ENCODE assay signal across 15 cellular contexts in the genomic region with DNA sequence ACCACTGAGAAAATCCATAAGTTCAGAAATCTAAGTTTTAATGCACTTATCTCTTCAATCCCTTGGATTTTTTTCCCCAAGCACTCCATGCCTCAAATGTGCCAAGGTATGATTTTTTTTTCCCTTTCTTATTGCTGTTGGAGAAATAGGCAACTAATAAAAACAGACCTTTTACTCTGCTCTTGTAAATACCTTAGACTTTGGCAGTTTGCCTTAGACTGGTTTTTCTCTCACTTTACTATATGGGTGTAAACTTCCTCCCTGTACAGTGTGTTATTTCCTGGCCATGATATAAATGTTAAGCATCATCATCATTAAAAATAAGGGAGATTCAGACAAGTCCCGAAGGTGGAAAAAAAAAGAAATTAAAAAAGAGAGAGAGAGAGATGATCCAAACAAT.
A peak's percentile ranks its signal among the peaks of the same experiment; 100 is the strongest.
DNase-seq lines count a peak whose midpoint lies in the region; ATAC-seq and TF ChIP-seq lines count a peak whose summit lies in the region.
"Had no signal": no experiment of that assay in that cellular context is flagged by ENCODE, and none has a peak within 500 bp of the region (broad histone marks: within the 10 kb centered on the region; RNA-seq: fewer than 3 reads in every experiment).

No MANE protein-coding gene starts in this region.

- TF ChIP-seq POLR2A in erythroblast (IDR thresholded peaks at IDR 0.05; ENCODE audit: low read length) = no peak

- H3K4me3 Mint-ChIP-seq in CD4-positive, alpha-beta T cell = peak overlapping the region; percentile 34
- H3K4me3 Mint-ChIP-seq in IgD-negative memory B cell = peak overlapping the region; percentile 35 to 83 (median 56)
- H3K4me3 Mint-ChIP-seq in naive thymus-derived CD4-positive, alpha-beta T cell = peak overlapping the region in 9 of 10 donors; percentile 52 to 82 (median 65)

- no peak overlapping the region for H3K27ac ChIP-seq in CD4-positive, alpha-beta T cell (ENCODE audit: low read depth, low read length)
- H3K27ac ChIP-seq in naive thymus-derived CD4-positive, alpha-beta T cell (ENCODE audit: low read depth, low read length) = peak overlapping the region; percentile 34
- H3K27ac ChIP-seq: C4-2B, esophagus muscularis mucosa, psoas muscle, thoracic aorta had no signal

- no peaks in the 10 kb centered on the region for H3K27me3 ChIP-seq in CD4-positive, alpha-beta T cell (ENCODE audit: control insufficient read depth, insufficient read depth, low read length)
- H3K27me3 ChIP-seq in naive thymus-derived CD4-positive, alpha-beta T cell (ENCODE audit: control insufficient read depth in 2 of 2, insufficient read depth in 2 of 2, low read length in 2 of 2) = no peaks in the 10 kb centered on the region
- H3K27me3 ChIP-seq: esophagus muscularis mucosa, Peyer's patch had no signal

- H3K9me3 Mint-ChIP-seq in CD4-positive, alpha-beta T cell = no peaks in the 10 kb centered on the region
- H3K9me3 Mint-ChIP-seq in IgD-negative memory B cell = no peaks in the 10 kb centered on the region
- peaks cover 0 to 3% of the 10 kb centered on the region in 2 donors for H3K9me3 Mint-ChIP-seq in activated naive CD4-positive, alpha-beta T cell treated with anti-CD3 and anti-CD28 coated beads, Interleukin-2, amount 50 U/mL, for 72 hours
- no peaks in the 10 kb centered on the region for H3K9me3 Mint-ChIP-seq in naive thymus-derived CD4-positive, alpha-beta T cell

- H3K9me3 ChIP-seq in CD4-positive, alpha-beta T cell (ENCODE audit: control insufficient read depth, low read length) = no peaks in the 10 kb centered on the region
- no peaks in the 10 kb centered on the region for H3K9me3 ChIP-seq in naive thymus-derived CD4-positive, alpha-beta T cell (ENCODE audit: control insufficient read depth in 2 of 3, low read length in 3 of 3)
- H3K9me3 ChIP-seq: esophagus muscularis mucosa, Peyer's patch, psoas muscle, thoracic aorta had no signal

- peaks cover 83% of the 10 kb centered on the region for H3K4me1 Mint-ChIP-seq in CD4-positive, alpha-beta T cell (ENCODE audit: low read depth)
- peaks cover 39 to 56% (median 46%) of the 10 kb centered on the region in 3 donors for H3K4me1 Mint-ChIP-seq in IgD-negative memory B cell
- peaks cover 50 to 93% (median 82%) of the 10 kb centered on the region in 7 donors for H3K4me1 Mint-ChIP-seq in naive thymus-derived CD4-positive, alpha-beta T cell

- POLR2A ChIA-PET in CD4-positive, alpha-beta T cell (lab: Charles Lee) = interaction anchor here (1.0 to 2.0 kb wide), 8 partner anchors 22 to 90 kb away, joined by 3 to 10 read pairs (median 3); a partner anchor contains a TSS
- POLR2A ChIA-PET in naive thymus-derived CD4-positive, alpha-beta T cell (lab: Charles Lee) = interaction anchor here (0.6 to 2.5 kb wide), 10 partner anchors 11 to 90 kb away, joined by 3 to 8 read pairs (median 4); no protein-coding TSS in a partner anchor

- peaks cover 69% of the 10 kb centered on the region for H3K36me3 Mint-ChIP-seq in CD4-positive, alpha-beta T cell (ENCODE audit: low read depth)
- H3K36me3 Mint-ChIP-seq in IgD-negative memory B cell = peaks cover 3% of the 10 kb centered on the region
- H3K36me3 Mint-ChIP-seq in activated naive CD4-positive, alpha-beta T cell treated with anti-CD3 and anti-CD28 coated beads, Interleukin-2, amount 50 U/mL, for 72 hours = peaks cover 41 to 52% of the 10 kb centered on the region in 2 donors
- H3K36me3 Mint-ChIP-seq in naive thymus-derived CD4-positive, alpha-beta T cell = peaks cover 5 to 51% (median 35%) of the 10 kb centered on the region in 5 donors

- peaks cover 45 to 67% of the 10 kb centered on the region in 2 donors for H3K4me1 ChIP-seq in naive thymus-derived CD4-positive, alpha-beta T cell (ENCODE audit: control insufficient read depth in 2 of 2, insufficient read depth in 2 of 2, low read length in 2 of 2)
- H3K4me1 ChIP-seq: Peyer's patch had no signal

- CTCF ChIA-PET in CD4-positive, alpha-beta T cell (lab: Charles Lee) = interaction anchor here (1.0 to 2.6 kb wide), 3 partner anchors 21 to 64 kb away, joined by 4 to 12 read pairs (median 4); no protein-coding TSS in a partner anchor
- CTCF ChIA-PET in naive thymus-derived CD4-positive, alpha-beta T cell (lab: Charles Lee) = no interaction called here

- H3K4me3 ChIP-seq in naive thymus-derived CD4-positive, alpha-beta T cell (ENCODE audit: low read length) = peak overlapping the region; percentile 15
- H3K4me3 ChIP-seq: esophagus muscularis mucosa, Peyer's patch, psoas muscle, thoracic aorta had no signal

- intact Hi-C loops in CD4-positive, alpha-beta T cell (cut with DNase I, micrococcal nuclease) = loop anchor here in 1 of 2 experiments (5.0 to 10.0 kb wide), 2 partner anchors 64 kb away; a partner anchor contains a TSS
- intact Hi-C loops in naive thymus-derived CD4-positive, alpha-beta T cell (cut with micrococcal nuclease) = loop anchor here (1.0 to 5.0 kb wide), 3 partner anchors 8 to 41 kb away; no protein-coding TSS in a partner anchor

- H3K27me3 Mint-ChIP-seq in CD4-positive, alpha-beta T cell = no peaks in the 10 kb centered on the region
- no peaks in the 10 kb centered on the region for H3K27me3 Mint-ChIP-seq in IgD-negative memory B cell
- H3K27me3 Mint-ChIP-seq in naive thymus-derived CD4-positive, alpha-beta T cell = no peaks in the 10 kb centered on the region

- H3K27ac Mint-ChIP-seq in CD4-positive, alpha-beta T cell = peak overlapping the region; percentile 79
- H3K27ac Mint-ChIP-seq in IgD-negative memory B cell = peak overlapping the region in 2 of 3 donors; percentile 65 to 84
- H3K27ac Mint-ChIP-seq in activated naive CD4-positive, alpha-beta T cell treated with anti-CD3 and anti-CD28 coated beads, Interleukin-2, amount 50 U/mL, for 72 hours = peak overlapping the region; percentile 82 to 92
- H3K27ac Mint-ChIP-seq in naive thymus-derived CD4-positive, alpha-beta T cell = peak overlapping the region; percentile 73 to 89 (median 87)

- peaks cover 0 to 7% (median 0%) of the 10 kb centered on the region in 3 experiments for H3K36me3 ChIP-seq in naive thymus-derived CD4-positive, alpha-beta T cell (ENCODE audit: control insufficient read depth in 2 of 3, insufficient read depth in 3 of 3, low read length in 3 of 3)
- H3K36me3 ChIP-seq: esophagus muscularis mucosa, Peyer's patch, thoracic aorta had no signal

- TF ChIP-seq CTCF in CD4-positive, alpha-beta T cell (IDR thresholded peaks at IDR 0.05) = no peak

- no peak for DNase-seq in CD4-positive, alpha-beta T cell
- no peak for DNase-seq in activated naive CD4-positive, alpha-beta T cell treated with anti-CD3 and anti-CD28 coated beads, Interleukin-2, amount 50 U/mL, for 72 hours (ENCODE audit: low spot score in 2 of 2)
- peak in 2 of 9 donors; percentile 21 to 28 for DNase-seq in naive thymus-derived CD4-positive, alpha-beta T cell
- DNase-seq in 8988T (no peak), erythroblast (lab: John Stamatoyannopoulos, UW) (no peak)
- DNase-seq: NCI-H2081; NCI-H69; Peyer's patch; psoas muscle; stimulated activated CD4-positive, alpha-beta T cell treated with anti-CD3 and anti-CD28 coated beads, Interleukin-15, amount 100 ng/mL, for 24 hours had no signal

- ATAC-seq in CD4-positive, alpha-beta T cell (ENCODE audit: poor library complexity) = peak; percentile 51
- ATAC-seq in activated naive CD4-positive, alpha-beta T cell treated with anti-CD3 and anti-CD28 coated beads, Interleukin-2, amount 50 U/mL, for 72 hours = no peak
- peak; percentile 59 for ATAC-seq in naive thymus-derived CD4-positive, alpha-beta T cell
- no peak for ATAC-seq in HG03196 (IDR thresholded peaks at IDR 0.05; ENCODE audit: unreplicated experiment)
- ATAC-seq: psoas muscle had no signal

Comparison
In these comparisons a context has a peak if more than half of its experiments do, and no peak if none do; other contexts are left out.
1. ATAC-seq: peak in CD4-positive, alpha-beta T cell (single experiment) and naive thymus-derived CD4-positive, alpha-beta T cell (single experiment); none in activated naive CD4-positive, alpha-beta T cell treated with anti-CD3 and anti-CD28 coated beads, Interleukin-2, amount 50 U/mL, for 72 hours (0 of 2) and HG03196 (single experiment).
2. Peak in every context shown above with its lines, with median percentiles within 50 percentile points of each other: H3K27ac Mint-ChIP-seq and H3K4me3 Mint-ChIP-seq.